ENCODE assay signal across 8 cellular contexts in genomic region chr12:93183940-93184663, GRCh38.
A peak's percentile ranks its signal among the peaks of the same experiment; 100 is the strongest.
DNase-seq lines count a peak whose midpoint lies in the region; ATAC-seq, FAIRE-seq and TF ChIP-seq lines count a peak whose summit lies in the region.

No MANE protein-coding gene starts in this region.

- in situ Hi-C loops in HAP-1 (cut with MboI; ENCODE audit: low sequenced_read_pairs), result no loop called here

- no peaks in the 10 kb centered on the region for H3K79me2 ChIP-seq in SK-N-SH (ENCODE audit: insufficient read depth)

- CTCF ChIA-PET in SK-N-SH (lab: Yijun Ruan, JAX), result interaction anchor here (1.2 kb wide), 1 partner anchor 213 kb away, joined by 3 read pairs; no protein-coding TSS in a partner anchor

- POLR2A ChIA-PET in SK-N-SH (lab: Yijun Ruan, JAX), result no interaction called here

- TF ChIP-seq RAD21 in SK-N-SH (IDR thresholded peaks at IDR 0.05; ENCODE audit: low read length), result no peak

- no peaks in the 10 kb centered on the region for H4K20me1 ChIP-seq in SK-N-SH (ENCODE audit: insufficient read depth)

- no peak overlapping the region for H3K9ac ChIP-seq in SK-N-SH

- no peaks in the 10 kb centered on the region for H3K36me3 ChIP-seq in SK-N-SH (replicated peaks in 1 of 2; ENCODE audit: control insufficient read depth in 1 of 2, insufficient read depth in 2 of 2, low read length in 1 of 2)
- H3K36me3 ChIP-seq in small intestine (ENCODE audit: control insufficient read depth in 2 of 2, insufficient read depth in 2 of 2, low read length in 2 of 2), result no peaks in the 10 kb centered on the region
- no peaks in the 10 kb centered on the region for H3K36me3 ChIP-seq in HAP-1 (replicated peaks)

- no peak for FAIRE-seq in small intestine (lab: Jason Lieb, UNC)

- peak overlapping the region; percentile 66 for H2AFZ ChIP-seq in SK-N-SH (ENCODE audit: low read depth)

- H3K4me1 ChIP-seq in SK-N-SH (ENCODE audit: control insufficient read depth in 1 of 2, insufficient read depth in 2 of 2, low read depth in 1 of 2, low read length in 1 of 2), result peaks cover 7 to 9% of the 10 kb centered on the region in 2 experiments
- peaks cover 0 to 5% of the 10 kb centered on the region in 2 donors for H3K4me1 ChIP-seq in small intestine (ENCODE audit: control insufficient read depth in 2 of 2, insufficient read depth in 1 of 2, low read depth in 1 of 2, low read length in 1 of 2)
- H3K4me1 ChIP-seq in HAP-1, result no peaks in the 10 kb centered on the region

- ATAC-seq in GM18873 (IDR thresholded peaks at IDR 0.05; ENCODE audit: low FRiP score, unreplicated experiment), result peak; percentile 52
- ATAC-seq in HG02763 (IDR thresholded peaks at IDR 0.05; ENCODE audit: unreplicated experiment), result peak; percentile 59

- TF ChIP-seq EP300 in SK-N-SH (IDR thresholded peaks at IDR 0.05; ENCODE audit: borderline replicate concordance in 1 of 2, low read depth in 1 of 2, low read length in 1 of 2), result no peak; a peak in 1 of 4 replicates

- H3K4me3 ChIP-seq in SK-N-SH (ENCODE audit: low read depth in 2 of 2, low read length in 1 of 2) (no peak overlapping the region), small intestine (ENCODE audit: low read depth in 1 of 2, low read length in 2 of 2) (no peak overlapping the region), HAP-1 (no peak overlapping the region)

- no peaks in the 10 kb centered on the region for H3F3A ChIP-seq in SK-N-SH (replicated peaks; ENCODE audit: insufficient read depth)

- H3K9me3 ChIP-seq in SK-N-SH (no peaks in the 10 kb centered on the region), small intestine (ENCODE audit: control insufficient read depth, low read depth) (no peaks in the 10 kb centered on the region), HAP-1 (no peaks in the 10 kb centered on the region)

- peak overlapping the region; percentile 14 to 76; a peak in 3 of 4 replicates for H3K27ac ChIP-seq in SK-N-SH (ENCODE audit: low read depth in 2 of 2, low read length in 1 of 2)
- H3K27ac ChIP-seq in small intestine (ENCODE audit: low read depth in 1 of 2, low read length in 1 of 2), result peak overlapping the region in 1 of 2 donors; percentile 63

- H3K4me2 ChIP-seq in SK-N-SH, result no peak overlapping the region

- H3K27me3 ChIP-seq in SK-N-SH (ENCODE audit: insufficient read depth) (no peaks in the 10 kb centered on the region), small intestine (ENCODE audit: control insufficient read depth in 2 of 2, insufficient read depth in 2 of 2, low read length in 2 of 2) (no peaks in the 10 kb centered on the region), HAP-1 (ENCODE audit: low read depth) (no peaks in the 10 kb centered on the region)

- DNase-seq in SK-N-SH (peak; percentile 10), globus pallidus (ENCODE audit: low spot score) (peak; percentile 56), small intestine (peak; percentile 15), HAP-1 (ENCODE audit: low spot score in 2 of 2) (no peak)
- DNase-seq in activated effector memory CD4-positive, alpha-beta T cell treated with Interleukin-2 at 50 U/mL for 16 hours, result no peak
- DNase-seq in stimulated activated CD4-positive, alpha-beta T cell treated with anti-CD3 and anti-CD28 coated beads, Interleukin-4, amount 100 ng/mL, for 1 hour, result no peak

- H3K9me2 ChIP-seq in SK-N-SH, result no peaks in the 10 kb centered on the region

- TF ChIP-seq CTCF in SK-N-SH (IDR thresholded peaks at IDR 0.05), result no peak

- 77% methylated on average over 5 of the region's 5 CpGs for WGBS in SK-N-SH (ENCODE audit: low lambda C conversion rate)
- 38 to 64% (median 64%) methylated on average over 5 of the region's 5 CpGs for WGBS in small intestine, 3 donors

TF ChIP-seq in SK-N-SH, 30 proteins besides CTCF, POLR2A, EP300 and RAD21:
- TF ChIP-seq PBX3 (IDR thresholded peaks at IDR 0.05), result peak; percentile 78
- no peak for TF ChIP-seq FOXJ3 (CRISPR knock-in tag; IDR thresholded peaks at IDR 0.05)
- no peak for TF ChIP-seq CHD2 (IDR thresholded peaks at IDR 0.05; ENCODE audit: low read length, partially characterized antibody)
- TF ChIP-seq, protein P1, sequence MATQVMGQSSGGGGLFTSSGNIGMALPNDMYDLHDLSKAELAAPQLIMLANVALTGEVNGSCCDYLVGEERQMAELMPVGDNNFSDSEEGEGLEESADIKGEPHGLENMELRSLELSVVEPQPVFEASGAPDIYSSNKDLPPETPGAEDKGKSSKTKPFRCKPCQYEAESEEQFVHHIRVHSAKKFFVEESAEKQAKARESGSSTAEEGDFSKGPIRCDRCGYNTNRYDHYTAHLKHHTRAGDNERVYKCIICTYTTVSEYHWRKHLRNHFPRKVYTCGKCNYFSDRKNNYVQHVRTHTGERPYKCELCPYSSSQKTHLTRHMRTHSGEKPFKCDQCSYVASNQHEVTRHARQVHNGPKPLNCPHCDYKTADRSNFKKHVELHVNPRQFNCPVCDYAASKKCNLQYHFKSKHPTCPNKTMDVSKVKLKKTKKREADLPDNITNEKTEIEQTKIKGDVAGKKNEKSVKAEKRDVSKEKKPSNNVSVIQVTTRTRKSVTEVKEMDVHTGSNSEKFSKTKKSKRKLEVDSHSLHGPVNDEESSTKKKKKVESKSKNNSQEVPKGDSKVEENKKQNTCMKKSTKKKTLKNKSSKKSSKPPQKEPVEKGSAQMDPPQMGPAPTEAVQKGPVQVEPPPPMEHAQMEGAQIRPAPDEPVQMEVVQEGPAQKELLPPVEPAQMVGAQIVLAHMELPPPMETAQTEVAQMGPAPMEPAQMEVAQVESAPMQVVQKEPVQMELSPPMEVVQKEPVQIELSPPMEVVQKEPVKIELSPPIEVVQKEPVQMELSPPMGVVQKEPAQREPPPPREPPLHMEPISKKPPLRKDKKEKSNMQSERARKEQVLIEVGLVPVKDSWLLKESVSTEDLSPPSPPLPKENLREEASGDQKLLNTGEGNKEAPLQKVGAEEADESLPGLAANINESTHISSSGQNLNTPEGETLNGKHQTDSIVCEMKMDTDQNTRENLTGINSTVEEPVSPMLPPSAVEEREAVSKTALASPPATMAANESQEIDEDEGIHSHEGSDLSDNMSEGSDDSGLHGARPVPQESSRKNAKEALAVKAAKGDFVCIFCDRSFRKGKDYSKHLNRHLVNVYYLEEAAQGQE (IDR thresholded peaks at IDR 0.05; ENCODE audit: low read depth, low read length), result no peak
- TF ChIP-seq FOSL2 (IDR thresholded peaks at IDR 0.05; ENCODE audit: borderline replicate concordance, low read depth), result no peak
- TF ChIP-seq TCF12 (IDR thresholded peaks at IDR 0.05), result peak; percentile 67
TF ChIP-seq in SK-N-SH: peak in this region for 2.

Comparison
In these comparisons a context has a peak if more than half of its experiments do, and no peak if none do; other contexts are left out.
1. DNase-seq: peak in SK-N-SH (single experiment), globus pallidus (single experiment) and small intestine (single experiment); none in activated effector memory CD4-positive, alpha-beta T cell treated with Interleukin-2 at 50 U/mL for 16 hours (single experiment), stimulated activated CD4-positive, alpha-beta T cell treated with anti-CD3 and anti-CD28 coated beads, Interleukin-4, amount 100 ng/mL, for 1 hour (single experiment) and HAP-1 (0 of 2).